In the genomic region with DNA sequence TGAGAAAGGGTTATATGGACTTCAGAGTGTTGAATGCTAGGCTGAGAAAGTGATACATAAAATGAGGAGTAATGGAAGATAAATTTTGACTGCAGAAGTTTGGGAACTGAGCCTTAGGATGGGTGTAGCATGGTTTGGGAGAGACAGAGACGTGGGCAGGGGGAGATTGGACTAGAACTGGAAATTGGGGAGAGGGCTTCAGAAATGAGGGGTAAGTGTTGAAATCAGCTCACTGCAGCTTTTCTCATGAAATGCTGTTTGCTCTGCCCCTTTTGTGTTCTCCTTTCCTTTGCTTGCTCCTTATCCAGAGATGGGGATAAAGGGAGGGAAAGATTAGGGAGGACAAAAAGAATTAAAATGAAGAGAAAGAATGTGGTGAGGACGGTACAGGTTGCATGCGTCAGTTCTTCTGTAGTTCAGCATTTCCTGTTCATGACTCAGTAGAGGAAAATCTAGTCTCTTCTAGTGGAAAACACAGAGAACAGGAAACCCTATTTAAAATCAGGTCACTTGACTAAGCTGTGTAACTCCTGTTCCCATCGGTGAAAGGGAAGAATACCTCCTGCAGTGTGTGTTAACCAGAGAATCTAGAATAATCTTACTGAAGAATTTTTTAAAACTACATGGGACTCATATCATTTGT, we compare ENCODE assay signal across 8 cellular contexts.
A peak's percentile ranks its signal among the peaks of the same experiment; 100 is the strongest.
DNase-seq lines count a peak whose midpoint lies in the region; ATAC-seq and TF ChIP-seq lines count a peak whose summit lies in the region.

No MANE protein-coding gene starts in this region.

- intact Hi-C loops in ascending aorta (cut with DNase I), result no loop called here
- intact Hi-C loops in left colon (cut with DNase I, micrococcal nuclease), result no loop called here

- no peak overlapping the region for H3K4me3 ChIP-seq in ascending aorta

- no peaks in the 10 kb centered on the region for H3K27me3 ChIP-seq in ascending aorta

- no peaks in the 10 kb centered on the region for H3K9me3 Mint-ChIP-seq in progenitor cell of endocrine pancreas (ENCODE audit: low read depth)

- no peaks in the 10 kb centered on the region for H3K9me3 ChIP-seq in ascending aorta

- peaks cover 6 to 55% of the 10 kb centered on the region in 2 donors for H3K4me1 ChIP-seq in ascending aorta

- TF ChIP-seq CTCF in ascending aorta (IDR thresholded peaks at IDR 0.05), result no peak
- TF ChIP-seq CTCF in progenitor cell of endocrine pancreas (IDR thresholded peaks at IDR 0.05; ENCODE audit: unreplicated experiment), result no peak

- H3K4me1 Mint-ChIP-seq in progenitor cell of endocrine pancreas (ENCODE audit: low read depth), result peaks cover 12% of the 10 kb centered on the region

- peaks cover 14 to 36% of the 10 kb centered on the region in 2 donors for H3K36me3 ChIP-seq in ascending aorta

- DNase-seq in ascending aorta (ENCODE audit: low spot score in 2 of 2), result no peak
- DNase-seq in left colon, result no peak
- no peak for DNase-seq in OCI-M1 (lab: John Stamatoyannopoulos, UW)
- DNase-seq in progenitor cell of endocrine pancreas (ENCODE audit: low spot score, unreplicated experiment), result no peak
- no peak for DNase-seq in effector CD8-positive, alpha-beta T cell (lab: John Stamatoyannopoulos, UW)
- no peak for DNase-seq in NCI-H82 (lab: John Stamatoyannopoulos, UW)

- peaks cover 4% of the 10 kb centered on the region for H3K36me3 Mint-ChIP-seq in progenitor cell of endocrine pancreas (ENCODE audit: insufficient read depth)

- H3K4me3 Mint-ChIP-seq in progenitor cell of endocrine pancreas (ENCODE audit: low read depth), result no peak overlapping the region

- ATAC-seq in GM18858 (IDR thresholded peaks at IDR 0.05; ENCODE audit: unreplicated experiment), result peak; percentile 77
- ATAC-seq in HG02981 (IDR thresholded peaks at IDR 0.05; ENCODE audit: unreplicated experiment), result peak; percentile 47
- ATAC-seq in left colon, result peak; percentile 32

- no peaks in the 10 kb centered on the region for H3K27me3 Mint-ChIP-seq in progenitor cell of endocrine pancreas

- peak overlapping the region; percentile 77 to 78 for H3K27ac ChIP-seq in ascending aorta

- H3K27ac Mint-ChIP-seq in progenitor cell of endocrine pancreas, result no peak overlapping the region
